Comparison of ENCODE assay signal across 1 cellular context in the genomic region with DNA sequence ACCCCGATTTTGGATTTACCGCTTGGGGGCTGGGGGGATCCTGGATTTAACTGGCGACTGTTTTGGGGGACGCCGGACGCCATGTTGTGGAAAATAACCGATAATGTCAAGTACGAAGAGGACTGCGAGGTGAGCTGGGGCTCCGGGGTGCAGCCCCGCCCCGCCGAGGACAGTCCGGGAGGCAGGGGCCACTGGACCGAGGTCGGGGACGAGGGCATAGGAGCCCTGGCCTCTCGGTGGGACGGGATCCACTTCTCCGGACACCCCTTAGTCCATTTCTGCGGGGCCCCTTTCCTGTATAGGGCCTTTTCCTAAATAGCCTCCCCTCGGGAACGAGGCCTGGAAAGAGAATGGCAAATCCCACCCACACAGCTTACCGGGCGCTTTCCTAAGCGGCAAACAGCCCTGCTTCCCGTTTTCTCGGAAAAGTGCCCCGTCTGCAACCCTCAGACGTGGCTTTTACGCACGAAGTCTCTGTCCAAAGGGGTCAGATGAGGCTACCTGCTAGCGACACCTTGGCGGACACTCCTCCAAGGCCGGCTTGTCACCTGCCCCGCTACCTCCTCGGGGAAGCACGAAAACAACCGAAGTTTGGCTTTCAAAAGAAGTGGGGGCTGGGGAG.
TF ChIP-seq lines count a peak whose summit lies in the region.

No MANE protein-coding gene starts in this region.

TF ChIP-seq in HEK293, 187 proteins besides CTCF, POLR2A, EP300 and RAD21 (continued from another document):
- TF ChIP-seq, protein P1, sequence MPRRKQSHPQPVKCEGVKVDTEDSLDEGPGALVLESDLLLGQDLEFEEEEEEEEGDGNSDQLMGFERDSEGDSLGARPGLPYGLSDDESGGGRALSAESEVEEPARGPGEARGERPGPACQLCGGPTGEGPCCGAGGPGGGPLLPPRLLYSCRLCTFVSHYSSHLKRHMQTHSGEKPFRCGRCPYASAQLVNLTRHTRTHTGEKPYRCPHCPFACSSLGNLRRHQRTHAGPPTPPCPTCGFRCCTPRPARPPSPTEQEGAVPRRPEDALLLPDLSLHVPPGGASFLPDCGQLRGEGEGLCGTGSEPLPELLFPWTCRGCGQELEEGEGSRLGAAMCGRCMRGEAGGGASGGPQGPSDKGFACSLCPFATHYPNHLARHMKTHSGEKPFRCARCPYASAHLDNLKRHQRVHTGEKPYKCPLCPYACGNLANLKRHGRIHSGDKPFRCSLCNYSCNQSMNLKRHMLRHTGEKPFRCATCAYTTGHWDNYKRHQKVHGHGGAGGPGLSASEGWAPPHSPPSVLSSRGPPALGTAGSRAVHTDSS (tag by site-specific recombination; IDR thresholded peaks at IDR 0.05) = no peak; the same call in 1 of the 2 replicates
- TF ChIP-seq ZNF423 (tag by site-specific recombination; IDR thresholded peaks at IDR 0.05) (no peak), PRDM1 (tag by site-specific recombination; IDR thresholded peaks at IDR 0.05) (no peak), ZIC2 (tag by site-specific recombination; IDR thresholded peaks at IDR 0.05) (no peak)
